In genomic region chr14:74348735-74349463, GRCh38 we compare ENCODE assay signal across 35 cellular contexts. TPM values are rescaled to one million over a fixed set of nuclear protein-coding genes. Genes with fewer than 3 reads are reported as not detected.
DNase-seq lines count a peak whose midpoint lies in the region; ATAC-seq, FAIRE-seq and TF ChIP-seq lines count a peak whose summit lies in the region.
"Had no signal": no experiment of that assay in that cellular context is flagged by ENCODE, and none has a peak within 500 bp of the region (broad histone marks: within the 10 kb centered on the region; RNA-seq: fewer than 3 reads in every experiment).

No MANE protein-coding gene starts in this region.

- H3K79me2 ChIP-seq in H1 (ENCODE audit: control insufficient read depth in 1 of 2, insufficient read depth in 2 of 2, low read length in 2 of 2) = peaks cover 43 to 79% of the 10 kb centered on the region in 2 experiments

- H2BK12ac ChIP-seq in H1 (ENCODE audit: low read depth, low read length) = peak overlapping the region; percentile 63

- H3K4me1 ChIP-seq in H1 (replicated peaks in 1 of 4; ENCODE audit: control insufficient read depth in 3 of 4, insufficient read depth in 4 of 4, low read length in 3 of 4) = peaks cover 4 to 20% (median 12%) of the 10 kb centered on the region in 4 experiments
- peaks cover 14% of the 10 kb centered on the region; the same call in 1 of the 2 replicates for H3K4me1 ChIP-seq in iPS-20b (ENCODE audit: insufficient read depth, low read length)
- H3K4me1 ChIP-seq: BE2C, testis, vagina had no signal

- H3K27ac ChIP-seq in H1 (ENCODE audit: low read depth, low read length) (peak overlapping the region; percentile 92), iPS-20b (ENCODE audit: low read length) (peak overlapping the region; percentile 92)
- H3K27ac ChIP-seq: testis, vagina had no signal

- peak overlapping the region; percentile 41; the same call in 1 of the 2 replicates for H2AK5ac ChIP-seq in H1 (ENCODE audit: low read depth, low read length)

- peak overlapping the region; percentile 70 to 93 (median 81) for H3K9ac ChIP-seq in H1 (replicated peaks in 1 of 4; ENCODE audit: extremely low read depth in 1 of 4, low read depth in 3 of 4, low read length in 3 of 4)
- peak overlapping the region; percentile 95 for H3K9ac ChIP-seq in iPS-20b (ENCODE audit: low read depth, low read length)

- peak overlapping the region; percentile 99 for H4K91ac ChIP-seq in H1 (replicated peaks; ENCODE audit: insufficient read length, low read length)

- H2BK15ac ChIP-seq in H1 (ENCODE audit: low read length) = peak overlapping the region; percentile 74; the same call in 1 of the 2 replicates

- no peak for TF ChIP-seq RAD21 in H1 (IDR thresholded peaks at IDR 0.05 in 1 of 2, conservative IDR thresholded peaks at IDR 0.05 in 1 of 2; ENCODE audit: low read depth in 2 of 2, low read length in 2 of 2)

- peak overlapping the region; percentile 73 for H3K56ac ChIP-seq in H1 (replicated peaks; ENCODE audit: insufficient read length, low read depth, low read length)

- no peak for TF ChIP-seq EP300 in H1 (IDR thresholded peaks at IDR 0.05; ENCODE audit: borderline replicate concordance in 1 of 2, low read depth in 2 of 2, low read length in 2 of 2)

- intact Hi-C loops in posterior vena cava (cut with DNase I) = no loop called here

- H3K27me3 ChIP-seq in H7 (ENCODE audit: control insufficient read depth, insufficient read depth, low read length) (no peaks in the 10 kb centered on the region), H1 (replicated peaks in 1 of 4; ENCODE audit: control insufficient read depth in 3 of 4, extremely low read depth in 1 of 4, insufficient read depth in 3 of 4, low read length in 3 of 4) (no peaks in the 10 kb centered on the region), iPS-20b (ENCODE audit: insufficient read depth, low read length) (no peaks in the 10 kb centered on the region)
- H3K27me3 ChIP-seq: testis, vagina had no signal

- ATAC-seq in SK-N-SH treated with all-trans-retinoic acid at 6 μM for 48 hours = no peak
- no peak for ATAC-seq in HG03139 (IDR thresholded peaks at IDR 0.05; ENCODE audit: unreplicated experiment)
- ATAC-seq in activated CD4-positive, CD25-positive, alpha-beta regulatory T cell treated with anti-CD3 and anti-CD28 coated beads, Interleukin-2, amount 50 U/mL, for 24 hours = no peak
- ATAC-seq: activated CD4-positive, alpha-beta T cell treated with anti-CD3 and anti-CD28 coated beads for 36 hours; activated CD8-positive, alpha-beta T cell treated with anti-CD3 and anti-CD28 coated beads, Interleukin-2, amount 10 ng/mL, durations not matched to agents 7 days and 5 days; GM12878; HCT116; Panc1; right cardiac atrium had no signal

- no peak overlapping the region for H3K23ac ChIP-seq in H1 (ENCODE audit: insufficient read length)

- H2BK20ac ChIP-seq in H1 (ENCODE audit: low read length) = 0 out of 2 replicates have a peak overlapping the region, but pooled peaks have one; percentile 38

- POLR2A ChIA-PET in H1 (lab: Charles Lee; ENCODE audit: partially characterized antibody) = interaction anchor here (0.6 to 15.0 kb wide), 28 partner anchors 9 to 559 kb away, joined by 3 to 282 read pairs (median 4); partner anchors contain the start of genes ABCD4 and SYNDIG1L

- TF ChIP-seq CTCF in H1 (IDR thresholded peaks at IDR 0.05; ENCODE audit: control extremely low read depth in 1 of 3, insufficient read depth in 1 of 3, low read depth in 1 of 3, low read length in 3 of 3) = no peak

- H3K4me3 ChIP-seq in H7 (ENCODE audit: insufficient read depth, low read depth, low read length) = peak overlapping the region; percentile 91
- H3K4me3 ChIP-seq in H1 (ENCODE audit: extremely low read depth in 1 of 4, insufficient read depth in 2 of 4, low read depth in 3 of 4, low read length in 4 of 4) = peak overlapping the region; percentile 87 to 98 (median 90)
- peak overlapping the region; percentile 89 for H3K4me3 ChIP-seq in iPS-20b (ENCODE audit: low read length)
- H3K4me3 ChIP-seq: GM12878, lung, testis, vagina had no signal

- peak overlapping the region; percentile 61 for H3K4ac ChIP-seq in H1 (replicated peaks; ENCODE audit: insufficient read length, low read depth, low read length)

- H4K8ac ChIP-seq in H1 (ENCODE audit: extremely low read depth, insufficient read depth, low read length) = peak overlapping the region; percentile 96; the same call in 1 of the 2 replicates

- H3K4me2 ChIP-seq in H1 (ENCODE audit: insufficient read depth in 1 of 2, low read depth in 2 of 2, low read length in 2 of 2) = peak overlapping the region; percentile 95 to 96

- H3K14ac ChIP-seq in H1 (ENCODE audit: insufficient read length) = peak overlapping the region; percentile 35

- peak overlapping the region; percentile 89 for H2BK120ac ChIP-seq in H1 (replicated peaks; ENCODE audit: low read depth, low read length)

- CTCF ChIA-PET in H1 (lab: Charles Lee; ENCODE audit: partially characterized antibody) = interaction anchor here (0.8 to 8.5 kb wide), 17 partner anchors 10 to 152 kb away, joined by 3 to 49 read pairs (median 4); partner anchors contain the start of gene ABCD4

- WGBS in H1 (ENCODE audit: extremely low coverage in 1 of 2, insufficient coverage in 1 of 2, insufficient read length in 1 of 2, insufficient replicate concordance in 2 of 2, low coverage in 1 of 2, low lambda C conversion rate in 2 of 2, missing lambda C conversion rate in 1 of 2), 2 experiments = 2% methylated on average over 14 of the region's 17 CpGs; no CpG with 5 or more reads in 1 of the 2 experiments

- peaks cover 13 to 16% of the 10 kb centered on the region in 2 experiments for H4K20me1 ChIP-seq in H1 (replicated peaks in 1 of 2; ENCODE audit: control insufficient read depth in 1 of 2, insufficient read depth in 2 of 2, low read length in 2 of 2)

- peak; percentile 79 for DNase-seq in H7
- DNase-seq in H1 (ENCODE audit: low read depth in 1 of 2, low spot score in 2 of 2) = no peak
- DNase-seq in posterior vena cava (ENCODE audit: low spot score) = peak; percentile 59
- DNase-seq in NCI-H2081 (lab: John Stamatoyannopoulos, UW) = no peak
- DNase-seq: activated CD4-positive, alpha-beta T cell treated with anti-CD3 and anti-CD28 coated beads for 36 hours; activated CD8-positive, alpha-beta T cell treated with anti-CD3 and anti-CD28 coated beads, Interleukin-2, amount 10 ng/mL, durations not matched to agents 7 days and 5 days; activated effector memory CD4-positive, alpha-beta T cell treated with Interleukin-2 at 50 U/mL for 16 hours; activated naive CD8-positive, alpha-beta T cell treated with anti-CD3 and anti-CD28 coated beads for 36 hours; aorta; BE2C; CD8-positive, alpha-beta memory T cell; DMS 273 treated with DMSO at 0.1 percent for 48 hours; effector CD4-positive, alpha-beta T cell; EL; NCI-H1436; NCI-H226; NCI-H69; right cardiac atrium; Right ventricle myocardium superior; stimulated activated CD4-positive, alpha-beta T cell treated with anti-CD3 and anti-CD28 coated beads, Interleukin-2, amount 100 ng/mL, for 24 hours; testis had no signal

- H2AFZ ChIP-seq in H1 (ENCODE audit: low read length) = no peak overlapping the region

- no peaks in the 10 kb centered on the region for H3K9me3 ChIP-seq in H1 (ENCODE audit: insufficient read depth in 2 of 2, low read depth in 1 of 2, low read length in 1 of 2)
- H3K9me3 ChIP-seq in iPS-20b (ENCODE audit: insufficient read depth, low read depth, low read length) = no peaks in the 10 kb centered on the region
- H3K9me3 ChIP-seq: BE2C, testis, vagina had no signal

- peak; percentile 30 to 84 for TF ChIP-seq POLR2A in H1 (IDR thresholded peaks at IDR 0.05; ENCODE audit: control extremely low read depth in 1 of 2, low read depth in 2 of 2, low read length in 2 of 2)

- peaks cover 30% of the 10 kb centered on the region for H3K23me2 ChIP-seq in H1 (ENCODE audit: low read depth, low read length)

- peak overlapping the region; percentile 97 for H2BK5ac ChIP-seq in H1 (ENCODE audit: low read depth, low read length)

- no peak for FAIRE-seq in H1 (lab: Jason Lieb, UNC)
- FAIRE-seq: bronchial epithelial cell, colon, GM12878 had no signal

- peak overlapping the region; percentile 100 for H3K18ac ChIP-seq in H1 (ENCODE audit: extremely low read depth, low read length)

- H3K79me1 ChIP-seq in H1 (ENCODE audit: low read depth, low read length) = no peaks in the 10 kb centered on the region

- peak overlapping the region; percentile 97 for H4K5ac ChIP-seq in H1 (ENCODE audit: insufficient read length, low read depth, low read length)

- no peaks in the 10 kb centered on the region for H3K36me3 ChIP-seq in H7 (replicated peaks; ENCODE audit: control insufficient read depth, insufficient read depth, low read length)
- peaks cover 0 to 21% (median 0%) of the 10 kb centered on the region in 4 experiments; a peak in 2 of 8 replicates for H3K36me3 ChIP-seq in H1 (ENCODE audit: control insufficient read depth in 2 of 4, insufficient read depth in 4 of 4, low read length in 3 of 4)
- peaks cover 25% of the 10 kb centered on the region; the same call in 1 of the 2 replicates for H3K36me3 ChIP-seq in iPS-20b (ENCODE audit: insufficient read depth, low read depth, low read length)
- H3K36me3 ChIP-seq: BE2C, vagina had no signal

RNA-seq across cellular contexts. Expression of gene VRTN, which starts 0.6 kb away (rescaled TPM):
- total RNA-seq in H7 (2014; rRNA removed; shearing (Covaris generic)) = 139 and 140 TPM in 2 replicates
- 148 and 154 TPM in 2 replicates for total RNA-seq in H1 (2021; fragmentation: NEBNext Ultra II Directional; extraction: Animal tissue kit (Norgen Biotek cat#: 25700))
- 133 and 189 TPM in 2 replicates for polyA plus RNA-seq in H1 (2011; rRNA removed)
- 182 TPM for polyA plus RNA-seq in H1 (2011; cell fraction: cytosol; rRNA removed)
- 122 TPM for polyA plus RNA-seq in H1 (2011; cell fraction: nucleus; rRNA removed)
- 124 to 162 TPM (median 153 TPM) in 4 replicates for polyA plus RNA-seq in H1 (2012, experiment 1 of 2)
- polyA plus RNA-seq in H1 (2012, experiment 2 of 2) = 151 TPM
- polyA plus RNA-seq in H1 (2013, experiment 1 of 2) = 89.5 TPM
- 85.7 TPM for polyA plus RNA-seq in H1 (2013, experiment 2 of 2)
- 110 and 121 TPM in 2 replicates for polyA minus RNA-seq in H1 (2011; rRNA and poly(A)+ RNA removed)
- 106 TPM for polyA minus RNA-seq in H1 (2011; cell fraction: cytosol; rRNA and poly(A)+ RNA removed)
- 60.1 TPM for polyA minus RNA-seq in H1 (2011; cell fraction: nucleus; rRNA and poly(A)+ RNA removed)
- total RNA-seq in posterior vena cava = not detected
- total RNA-seq: activated CD4-positive, alpha-beta T cell treated with anti-CD3 and anti-CD28 coated beads for 36 hours; activated CD8-positive, alpha-beta T cell treated with anti-CD3 and anti-CD28 coated beads, Interleukin-2, amount 10 ng/mL, durations not matched to agents 7 days and 5 days; activated naive CD8-positive, alpha-beta T cell treated with anti-CD3 and anti-CD28 coated beads for 36 hours; aorta; bronchial epithelial cell; CD8-positive, alpha-beta memory T cell; epithelial cell of proximal tubule; LHCN-M2; right cardiac atrium; Right ventricle myocardium superior; vagina had no signal
- polyA plus RNA-seq: aorta; CD8-positive, alpha-beta memory T cell; GM12878; lung; neural cell; right cardiac atrium had no signal

RNA-seq across cellular contexts. Expression of gene ABCD4, which starts 46.2 kb away (rescaled TPM):
- 57.4 and 68.6 TPM in 2 replicates for total RNA-seq in H7 (2014; rRNA removed; shearing (Covaris generic))
- total RNA-seq in H1 (2021; fragmentation: NEBNext Ultra II Directional; extraction: Animal tissue kit (Norgen Biotek cat#: 25700)) = 84.8 and 97.7 TPM in 2 replicates
- 47.9 and 99.4 TPM in 2 replicates for polyA plus RNA-seq in H1 (2011; rRNA removed)
- polyA plus RNA-seq in H1 (2011; cell fraction: cytosol; rRNA removed) = 76.0 TPM
- 316 TPM for polyA plus RNA-seq in H1 (2011; cell fraction: nucleus; rRNA removed)
- 74.1 to 103 TPM (median 94.9 TPM) in 4 replicates for polyA plus RNA-seq in H1 (2012, experiment 1 of 2)
- polyA plus RNA-seq in H1 (2012, experiment 2 of 2) = 58.2 TPM
- 46.2 TPM for polyA plus RNA-seq in H1 (2013, experiment 1 of 2)
- 40.9 TPM for polyA plus RNA-seq in H1 (2013, experiment 2 of 2)
- polyA minus RNA-seq in H1 (2011; rRNA and poly(A)+ RNA removed) = 60.8 and 99.4 TPM in 2 replicates
- 44.9 TPM for polyA minus RNA-seq in H1 (2011; cell fraction: cytosol; rRNA and poly(A)+ RNA removed)
- polyA minus RNA-seq in H1 (2011; cell fraction: nucleus; rRNA and poly(A)+ RNA removed) = 124 TPM
- 10 to 100 TPM; 29.4 to 35.6 TPM for total RNA-seq in posterior vena cava

Comparison
In these comparisons a context has a peak if more than half of its experiments do, and no peak if none do; other contexts are left out.
1. DNase-seq: peak in H7 (single experiment) and posterior vena cava (single experiment); none in H1 (0 of 2) and NCI-H2081 (0 of 2).
2. RNA of gene VRTN, which starts 0.6 kb away (total RNA-seq): 148 to 154 TPM in H1 and 139 to 140 TPM in H7; not detected in posterior vena cava; every median in the first group is over 100 times any median in the second.
3. Peak in every context shown above with its lines, with median percentiles within 50 percentile points of each other: H3K4me3 ChIP-seq.